19 cellular contexts compared by ENCODE assay signal in genomic region chr13:49563513-49563912, GRCh38. TPM values are rescaled to one million over a fixed set of nuclear protein-coding genes. Genes with fewer than 3 reads are reported as not detected.
DNase-seq lines count a peak whose midpoint lies in the region; ATAC-seq, FAIRE-seq and TF ChIP-seq lines count a peak whose summit lies in the region.
"Had no signal": no experiment of that assay in that cellular context is flagged by ENCODE, and none has a peak within 500 bp of the region (broad histone marks: within the 10 kb centered on the region; RNA-seq: fewer than 3 reads in every experiment).

No MANE protein-coding gene starts in this region.

- intact Hi-C loops in HepG2 (cut with micrococcal nuclease; ENCODE audit: unreplicated experiment) = no loop called here
- intact Hi-C loops in right lobe of liver (cut with DNase I) = no loop called here
- intact Hi-C loops in K562 (cut with micrococcal nuclease) = no loop called here

- no peaks in the 10 kb centered on the region for H3K9me1 ChIP-seq in K562 (ENCODE audit: control insufficient read depth, insufficient read depth, low read length)

- no peaks in the 10 kb centered on the region for H3K9me3 ChIP-seq in HepG2 (ENCODE audit: low read length)
- H3K9me3 ChIP-seq in right lobe of liver = no peaks in the 10 kb centered on the region
- no peaks in the 10 kb centered on the region for H3K9me3 ChIP-seq in K562 (replicated peaks; ENCODE audit: control insufficient read depth, insufficient read depth, low read depth, low read length)
- H3K9me3 ChIP-seq: Caco-2, heart right ventricle, upper lobe of right lung had no signal

- H3K4me2 ChIP-seq in HepG2 (ENCODE audit: low read depth, low read length) = no peak overlapping the region
- no peak overlapping the region for H3K4me2 ChIP-seq in K562 (ENCODE audit: insufficient read depth, low read length)
- H3K4me2 ChIP-seq: smooth muscle cell had no signal

- no peak for TF ChIP-seq POLR2A in HepG2 (IDR thresholded peaks at IDR 0.05; ENCODE audit: insufficient read depth in 1 of 2, low read depth in 2 of 2, low read length in 2 of 2)
- TF ChIP-seq POLR2A in right lobe of liver (IDR thresholded peaks at IDR 0.05) = no peak
- no peak for TF ChIP-seq POLR2A in K562 (conservative IDR thresholded peaks at IDR 0.05)
- no peak for TF ChIP-seq POLR2A in GM12891 (IDR thresholded peaks at IDR 0.05; ENCODE audit: low read depth, low read length)

- FAIRE-seq in HepG2 (lab: Jason Lieb, UNC) (no peak), K562 (lab: Jason Lieb, UNC) (no peak), GM12891 (lab: Jason Lieb, UNC) (no peak)

- H3K9ac ChIP-seq in HepG2 (ENCODE audit: insufficient read depth, low read depth, low read length) (no peak overlapping the region), K562 (ENCODE audit: insufficient read depth in 1 of 2, low read depth in 2 of 2, low read length in 2 of 2) (no peak overlapping the region)

- ATAC-seq in HepG2 (no peak), right lobe of liver (no peak), K562 (no peak)
- ATAC-seq: heart right ventricle; PC-3; stimulated activated memory B cell treated with anti-CD40 and anti-IgM and Interleukin-4, amounts not matched to agents 10 μg/mL and 1 μg/mL and 100 μg/mL, for 72 hours; upper lobe of right lung had no signal

- TF ChIP-seq EP300 in HepG2 (IDR thresholded peaks at IDR 0.05; ENCODE audit: low read depth in 2 of 2, low read length in 2 of 2) = no peak
- TF ChIP-seq EP300 in HepG2 (CRISPR knock-in tag; IDR thresholded peaks at IDR 0.05; ENCODE audit: borderline replicate concordance) = no peak
- no peak for TF ChIP-seq EP300 in K562 (IDR thresholded peaks at IDR 0.05; ENCODE audit: low read length)

- H3K27me3 ChIP-seq in HepG2 (ENCODE audit: control insufficient read depth in 1 of 2, insufficient read depth in 2 of 2, low read length in 2 of 2) (no peaks in the 10 kb centered on the region), right lobe of liver (no peaks in the 10 kb centered on the region), K562 (ENCODE audit: control insufficient read depth in 2 of 2, insufficient read depth in 2 of 2, low read length in 2 of 2) (no peaks in the 10 kb centered on the region)
- H3K27me3 ChIP-seq: heart right ventricle, upper lobe of right lung had no signal

- H3K4me3 ChIP-seq in HepG2 (replicated peaks in 1 of 3; ENCODE audit: insufficient read depth in 1 of 3, low read depth in 2 of 3, low read length in 3 of 3) (no peak overlapping the region), right lobe of liver (no peak overlapping the region), K562 (no peak overlapping the region), fibroblast of villous mesenchyme (ENCODE audit: low read depth, low read length) (no peak overlapping the region)
- H3K4me3 ChIP-seq: heart right ventricle, smooth muscle cell, upper lobe of right lung had no signal

- no peak overlapping the region for H2AFZ ChIP-seq in HepG2 (ENCODE audit: low read length)
- no peak overlapping the region for H2AFZ ChIP-seq in K562 (ENCODE audit: low read depth, low read length)

- CTCF ChIA-PET in HepG2 (lab: Yijun Ruan, JAX; ENCODE audit: low intra/inter-chr PET ratio, low total read pairs) = no interaction called here
- CTCF ChIA-PET in K562 (lab: Yijun Ruan, JAX; ENCODE audit: low intra/inter-chr PET ratio) = no interaction called here

- H3K79me2 ChIP-seq in HepG2 (ENCODE audit: insufficient read depth, low read length) (no peaks in the 10 kb centered on the region), K562 (ENCODE audit: control insufficient read depth, insufficient read depth, low read length) (no peaks in the 10 kb centered on the region)

- DNase-seq in HepG2 (ENCODE audit: low spot score) = no peak
- no peak for DNase-seq in right lobe of liver
- no peak for DNase-seq in K562 (ENCODE audit: extremely low read depth in 1 of 4, low spot score in 3 of 4)
- DNase-seq in fibroblast of villous mesenchyme (ENCODE audit: low read depth) = peak; percentile 63
- no peak for DNase-seq in NCI-H2227 treated with DMSO at 0.1 percent for 48 hours (lab: John Stamatoyannopoulos, UW)
- DNase-seq in NCI-H1417 (lab: John Stamatoyannopoulos, UW) = no peak
- DNase-seq in GM12891 (ENCODE audit: insufficient read length, low spot score) = no peak
- DNase-seq in NK-92 (lab: John Stamatoyannopoulos, UW; ENCODE audit: unreplicated experiment) = no peak
- DNase-seq: ACHN; activated T-cell treated with anti-CD3 and anti-CD28 coated beads, Interleukin-2, amount 50 U/mL, for 1 hour; Caco-2; GDM1; heart right ventricle; kidney glomerular epithelial cell; NCI-H510A; PC-3; upper lobe of right lung had no signal

- in situ Hi-C loops in HepG2 (cut with HindIII; ENCODE audit: extremely low pct_ligation_motif_present, low pct_unique_long_range_greater_than_20kb) = no loop called here
- in situ Hi-C loops in K562 (cut with MboI) = no loop called here

- WGBS in HepG2 (ENCODE audit: low lambda C conversion rate) = 95% methylated on average over 5 of the region's 5 CpGs
- WGBS in right lobe of liver (ENCODE audit: insufficient coverage, low coverage, low lambda C conversion rate, missing lambda C conversion rate) = 73% methylated on average over 5 of the region's 5 CpGs
- 100% methylated on average over 1 of the region's 5 CpGs for WGBS in K562 (ENCODE audit: insufficient coverage, low coverage, missing lambda C conversion rate)

- H3K36me3 ChIP-seq in HepG2 (replicated peaks in 1 of 2; ENCODE audit: control insufficient read depth in 1 of 2, insufficient read depth in 2 of 2, low read length in 2 of 2) (peaks cover 6 to 16% of the 10 kb centered on the region in 2 experiments; a peak in 4 of 5 replicates), right lobe of liver (peaks cover 0 to 8% (median 3%) of the 10 kb centered on the region in 4 donors), K562 (ENCODE audit: control insufficient read depth, insufficient read depth, low read length) (peaks cover 21% of the 10 kb centered on the region; the same call in 2 of the 3 replicates)

- peaks cover 18% of the 10 kb centered on the region for H3K4me1 ChIP-seq in HepG2 (ENCODE audit: insufficient read depth, low read length)
- H3K4me1 ChIP-seq in right lobe of liver = peaks cover 0 to 16% (median 4%) of the 10 kb centered on the region in 4 donors
- peaks cover 0 to 2% of the 10 kb centered on the region in 2 experiments; a peak in 2 of 5 replicates for H3K4me1 ChIP-seq in K562 (replicated peaks in 1 of 2; ENCODE audit: control insufficient read depth in 2 of 2, insufficient read depth in 2 of 2, low read length in 2 of 2)

- H4K20me1 ChIP-seq in HepG2 (ENCODE audit: insufficient read depth, low read length) = no peaks in the 10 kb centered on the region
- no peaks in the 10 kb centered on the region for H4K20me1 ChIP-seq in K562 (replicated peaks; ENCODE audit: control insufficient read depth, insufficient read depth, low read length)

- TF ChIP-seq RAD21 in HepG2 (CRISPR knock-in tag; IDR thresholded peaks at IDR 0.05) = no peak
- no peak for TF ChIP-seq RAD21 in K562 (CRISPR knock-in tag; conservative IDR thresholded peaks at IDR 0.05 in 1 of 2, IDR thresholded peaks at IDR 0.05 in 1 of 2)

- BruUV-seq in HepG2 (replicated peaks; lab: Mats Ljungman, UMichigan) = no TSS peak
- BruUV-seq in K562 (replicated peaks; lab: Mats Ljungman, UMichigan) = no TSS peak

- H3K27ac ChIP-seq in HepG2 (ENCODE audit: extremely low read length, insufficient read depth, low read length) (no peak overlapping the region), right lobe of liver (no peak overlapping the region), K562 (ENCODE audit: extremely low read depth, low read depth, low read length) (no peak overlapping the region)
- H3K27ac ChIP-seq: heart right ventricle, upper lobe of right lung had no signal

- TF ChIP-seq CTCF in HepG2 (CRISPR knock-in tag; IDR thresholded peaks at IDR 0.05) = no peak
- TF ChIP-seq CTCF in right lobe of liver (IDR thresholded peaks at IDR 0.05) = no peak
- no peak for TF ChIP-seq CTCF in K562 (IDR thresholded peaks at IDR 0.05 in 2 of 3, conservative IDR thresholded peaks at IDR 0.05 in 1 of 3; ENCODE audit: insufficient read depth in 2 of 3, low read depth in 1 of 3, low read length in 3 of 3)
- no peak for TF ChIP-seq CTCF in fibroblast of villous mesenchyme (IDR thresholded peaks at IDR 0.05; ENCODE audit: insufficient read depth, low read depth, low read length)

- POLR2A ChIA-PET in HepG2 (lab: Yijun Ruan, JAX) = no interaction called here
- POLR2A ChIA-PET in K562 (lab: Yijun Ruan, JAX) = no interaction called here

RNA-seq across cellular contexts. Expression of gene RCBTB1, which starts 21.8 kb away (rescaled TPM):
- total RNA-seq in HepG2 (2016; rRNA removed; fragmentation: Illumina TruSeq; extraction: Trizol) = 21.6 and 28.3 TPM in 2 replicates
- 3.2 and 3.7 TPM in 2 replicates for total RNA-seq in HepG2 (2016; cell fraction: cytosol; rRNA removed; fragmentation: Illumina TruSeq; extraction: Trizol; ENCODE audit: low read depth)
- total RNA-seq in HepG2 (2016; cell fraction: insoluble cytoplasmic fraction; rRNA removed; fragmentation: Illumina TruSeq; extraction: Trizol) = 21.1 and 26.2 TPM in 2 replicates
- total RNA-seq in HepG2 (2016; cell fraction: membrane; rRNA removed; fragmentation: Illumina TruSeq; extraction: Trizol) = 12.9 and 13.0 TPM in 2 replicates
- 21.1 and 23.4 TPM in 2 replicates for total RNA-seq in HepG2 (2016; cell fraction: nucleus; rRNA removed; fragmentation: Illumina TruSeq; extraction: Trizol)
- 11.0 and 13.4 TPM in 2 replicates for polyA plus RNA-seq in HepG2 (2011; rRNA removed)
- 6.5 and 8.7 TPM in 2 replicates for polyA plus RNA-seq in HepG2 (2011; cell fraction: cytosol; rRNA removed)
- polyA plus RNA-seq in HepG2 (2011; cell fraction: nucleus; rRNA removed) = 11.5 and 13.2 TPM in 2 replicates
- 12.5 and 13.4 TPM in 2 replicates for polyA plus RNA-seq in HepG2 (2012)
- 1.7 and 1.8 TPM in 2 replicates for polyA plus RNA-seq in HepG2 (2016; cell fraction: cytosol; fragmentation: Illumina TruSeq; extraction: Trizol; ENCODE audit: low read depth)
- 24.7 and 26.7 TPM in 2 replicates for polyA plus RNA-seq in HepG2 (2016; cell fraction: insoluble cytoplasmic fraction; fragmentation: Illumina TruSeq; extraction: Trizol; ENCODE audit: low read depth)
- polyA plus RNA-seq in HepG2 (2016; cell fraction: membrane; fragmentation: Illumina TruSeq; extraction: Trizol; ENCODE audit: low read depth) = 7.0 and 7.6 TPM in 2 replicates
- polyA plus RNA-seq in HepG2 (2016; cell fraction: nucleus; fragmentation: Illumina TruSeq; extraction: Trizol; ENCODE audit: insufficient read depth, low read depth) = 36.4 and 40.4 TPM in 2 replicates
- 5.9 and 18.2 TPM in 2 replicates for polyA minus RNA-seq in HepG2 (2011; rRNA and poly(A)+ RNA removed; ENCODE audit: low replicate concordance)
- 8.4 and 9.7 TPM in 2 replicates for polyA minus RNA-seq in HepG2 (2011; cell fraction: cytosol; rRNA and poly(A)+ RNA removed)
- 17.5 and 20.1 TPM in 2 replicates for polyA minus RNA-seq in HepG2 (2011; cell fraction: nucleus; rRNA and poly(A)+ RNA removed)
- 1 to 10 TPM; 5.8 to 9.5 (median 7.3) TPM for total RNA-seq in right lobe of liver
- 9.2 and 14.9 TPM in 2 replicates for total RNA-seq in K562 (2011; cell fraction: chromatin; rRNA removed; ENCODE audit: low replicate concordance)
- 7.6 and 10.3 TPM in 2 replicates for total RNA-seq in K562 (2011; cell fraction: nucleolus; rRNA removed)
- total RNA-seq in K562 (2011; cell fraction: nucleoplasm; rRNA removed) = 12.7 and 20.4 TPM in 2 replicates
- 4.1 and 4.5 TPM in 2 replicates for total RNA-seq in K562 (2014; rRNA removed)
- 11.3 and 13.1 TPM in 2 replicates for total RNA-seq in K562 (2014; rRNA removed; fragmentation: Illumina TruSeq; extraction: Trizol)
- total RNA-seq in K562 (2015; rRNA removed; fragmentation: Illumina TruSeq; extraction: Trizol) = 6.7 and 7.4 TPM in 2 replicates
- total RNA-seq in K562 (2021) = 8.4 and 9.0 TPM in 2 replicates
- 7.0 and 10.6 TPM in 2 replicates for polyA plus RNA-seq in K562 (2011; rRNA removed)
- 3.1 and 5.0 TPM in 2 replicates for polyA plus RNA-seq in K562 (2011; cell fraction: cytosol; rRNA removed)
- 6.0 and 6.9 TPM in 2 replicates for polyA plus RNA-seq in K562 (2011; cell fraction: nucleus; rRNA removed)
- 5.8 and 9.1 TPM in 2 replicates for polyA plus RNA-seq in K562 (2012)
- polyA plus RNA-seq in K562 (2014; fragmentation: Illumina TruSeq; extraction: Trizol) = 8.0 and 9.0 TPM in 2 replicates
- 1 to 10 TPM; 4.0 to 5.9 TPM for polyA plus RNA-seq in K562 (2014; fragmentation: Nextera tagmentation; extraction: Ambion mirVana)
- polyA plus RNA-seq in K562 (2014; rRNA removed) = 9.0 TPM in 2 replicates
- 10.5 and 11.5 TPM in 2 replicates for polyA minus RNA-seq in K562 (2011; rRNA and poly(A)+ RNA removed)
- polyA minus RNA-seq in K562 (2011; cell fraction: cytosol; rRNA and poly(A)+ RNA removed) = 3.4 and 3.5 TPM in 2 replicates
- polyA minus RNA-seq in K562 (2011; cell fraction: nucleus; rRNA and poly(A)+ RNA removed) = 4.6 and 4.8 TPM in 2 replicates
- 17.4 and 25.5 TPM in 2 replicates for total RNA-seq in fibroblast of villous mesenchyme
- 7.4 TPM for polyA plus RNA-seq in GM12891 (2012; ENCODE audit: low read depth, missing spikeins)

Comparison
In these comparisons a context has a peak if more than half of its experiments do, and no peak if none do; other contexts are left out.
1. Of the 241 proteins assayed by ChIP-seq in both HepG2 and K562: peak only in HepG2: CEBPG; only in K562: none; in both: CEBPB; in neither: 239.